Comparison of ENCODE assay signal across 11 cellular contexts in genomic region chrX:44482575-44482974, GRCh38.
"Had no signal": no experiment of that assay in that cellular context is flagged by ENCODE, and none has a peak within 500 bp of the region (broad histone marks: within the 10 kb centered on the region; RNA-seq: fewer than 3 reads in every experiment).

No MANE protein-coding gene starts in this region.

- H3K4me2 ChIP-seq: GM23338 had no signal

- ATAC-seq: GM23338, HCT116 had no signal

- H3K36me3 ChIP-seq: HAP-1 had no signal

- H3K4me3 ChIP-seq: GM23248, GM23338, HAP-1 had no signal

- H3K4me1 ChIP-seq: HAP-1 had no signal

- FAIRE-seq: H1, H54 had no signal

- H2AFZ ChIP-seq: GM23248, GM23338 had no signal

- H3K9ac ChIP-seq: GM23248 had no signal

- H3K9me3 ChIP-seq: HAP-1 had no signal

- H3K27ac ChIP-seq: GM23248 had no signal

- DNase-seq: GM23248, GOT3, H7, H9, HCEC 1CT, HFFc6 had no signal
